ENCODE assay signal across 11 cellular contexts in genomic region chr17:4329838-4330237, GRCh38. TPM values are rescaled to one million over a fixed set of nuclear protein-coding genes. Genes with fewer than 3 reads are reported as not detected.
DNase-seq lines count a peak whose midpoint lies in the region; FAIRE-seq and TF ChIP-seq lines count a peak whose summit lies in the region.
"Had no signal": no experiment of that assay in that cellular context is flagged by ENCODE, and none has a peak within 500 bp of the region (broad histone marks: within the 10 kb centered on the region; RNA-seq: fewer than 3 reads in every experiment).

No MANE protein-coding gene starts in this region.

- intact Hi-C loops in thyroid gland (cut with DNase I) = no loop called here

- peaks cover 6% of the 10 kb centered on the region for H3K9me3 Mint-ChIP-seq in HFFc6

- H3K27ac Mint-ChIP-seq in HFFc6 = peak overlapping the region; percentile 79

- H3K27me3 Mint-ChIP-seq in HFFc6 (ENCODE audit: insufficient read depth) = peaks cover 3% of the 10 kb centered on the region; the same call in 1 of the 2 replicates

- no peaks in the 10 kb centered on the region for H3K9me3 ChIP-seq in thyroid gland
- H3K9me3 ChIP-seq: Peyer's patch had no signal

- DNase-seq in ACHN (peak; percentile 79), HFFc6 (peak; percentile 92), astrocyte of the cerebellum (ENCODE audit: low read depth) (peak; percentile 83), kidney epithelial cell (ENCODE audit: low read depth) (peak; percentile 78), GM10266 (ENCODE audit: extremely low spot score) (no peak), thyroid gland (no peak), D721Med (ENCODE audit: insufficient read length, low spot score) (no peak)
- no peak for DNase-seq in activated CD4-positive, alpha-beta T cell treated with anti-CD3 and anti-CD28 coated beads for 4 hours
- DNase-seq: NCI-H1092 treated with DMSO at 0.1 percent for 48 hours; Peyer's patch; stimulated activated CD4-positive, alpha-beta T cell treated with anti-CD3 and anti-CD28 coated beads, Interleukin-4, amount 100 ng/mL, for 24 hours had no signal

- TF ChIP-seq CTCF in HFFc6 (IDR thresholded peaks at IDR 0.05) (no peak), astrocyte of the cerebellum (IDR thresholded peaks at IDR 0.05; ENCODE audit: low read depth, low read length, missing control alignments) (no peak), kidney epithelial cell (IDR thresholded peaks at IDR 0.05; ENCODE audit: insufficient read depth, low read length, poor library complexity, severe bottlenecking) (no peak), GM10266 (IDR thresholded peaks at IDR 0.05; ENCODE audit: control insufficient read depth, insufficient read depth, low read depth, missing control alignments) (no peak), thyroid gland (IDR thresholded peaks at IDR 0.05) (no peak), D721Med (IDR thresholded peaks at IDR 0.05; ENCODE audit: insufficient read depth, missing control alignments) (no peak)

- in situ Hi-C loops in ACHN (cut with HindIII; ENCODE audit: low pct_ligation_motif_present, low pct_unique_long_range_greater_than_20kb, low sequenced_read_pairs) (no loop called here), astrocyte of the cerebellum (cut with HindIII; ENCODE audit: low sequenced_read_pairs) (no loop called here)

- peaks cover 22% of the 10 kb centered on the region for H3K36me3 Mint-ChIP-seq in HFFc6 (ENCODE audit: low read depth)

- peaks cover 78% of the 10 kb centered on the region for H3K4me1 Mint-ChIP-seq in HFFc6 (ENCODE audit: low read depth)

- peaks cover 2 to 5% of the 10 kb centered on the region in 2 donors for H3K4me1 ChIP-seq in thyroid gland

- H3K36me3 ChIP-seq in kidney epithelial cell (ENCODE audit: control insufficient read depth, insufficient read depth, low read length) (no peaks in the 10 kb centered on the region), thyroid gland (no peaks in the 10 kb centered on the region)
- H3K36me3 ChIP-seq: Peyer's patch had no signal

- TF ChIP-seq POLR2A in thyroid gland (IDR thresholded peaks at IDR 0.05) = no peak

- peak overlapping the region; percentile 61 for H3K4me3 Mint-ChIP-seq in HFFc6

- no peak for FAIRE-seq in D721Med (lab: Jason Lieb, UNC)

- WGBS in thyroid gland, 2 donors = 68 to 77% methylated on average over 7 of the region's 7 CpGs

- H3K27ac ChIP-seq in thyroid gland = no peak overlapping the region
- H3K27ac ChIP-seq: Peyer's patch had no signal

- H3K4me3 ChIP-seq in astrocyte of the cerebellum (ENCODE audit: low read depth, low read length) (no peak overlapping the region), kidney epithelial cell (ENCODE audit: low read depth, low read length) (no peak overlapping the region), thyroid gland (replicated peaks in 1 of 3) (no peak overlapping the region)
- H3K4me3 ChIP-seq: Peyer's patch had no signal

- no peaks in the 10 kb centered on the region for H3K27me3 ChIP-seq in kidney epithelial cell (ENCODE audit: control insufficient read depth, insufficient read depth, low read length)
- no peaks in the 10 kb centered on the region for H3K27me3 ChIP-seq in thyroid gland
- H3K27me3 ChIP-seq: Peyer's patch had no signal

RNA-seq across cellular contexts. Expression of gene UBE2G1, which starts 36.6 kb away (rescaled TPM):
- total RNA-seq in HFFc6 (2021; fragmentation: NEBNext Ultra II Directional; extraction: Animal tissue kit (Norgen Biotek cat#: 25700)) = 10 to 100 TPM; 56.3 to 73.1 (median 62.6) TPM
- total RNA-seq in kidney epithelial cell = 42.2 and 57.3 TPM in 2 replicates
- 10 to 100 TPM; 39.1 to 58.0 (median 49.4) TPM for total RNA-seq in thyroid gland

Comparison
In these comparisons a context has a peak if more than half of its experiments do, and no peak if none do; other contexts are left out.
1. DNase-seq: peak in ACHN (single experiment), HFFc6 (single experiment), astrocyte of the cerebellum (single experiment) and kidney epithelial cell (single experiment); none in GM10266 (single experiment), thyroid gland (0 of 2), activated CD4-positive, alpha-beta T cell treated with anti-CD3 and anti-CD28 coated beads for 4 hours (0 of 2) and D721Med (single experiment).